Comparison of ENCODE assay signal across 1 cellular context in genomic region chr10:52955337-52955736, GRCh38.
TF ChIP-seq lines count a peak whose summit lies in the region.

No MANE protein-coding gene starts in this region.

TF ChIP-seq in H1, 55 proteins besides CTCF, POLR2A, EP300 and RAD21:
- TF ChIP-seq RFX5 (IDR thresholded peaks at IDR 0.05; ENCODE audit: borderline replicate concordance, low read depth, low read length) (no peak), RXRA (IDR thresholded peaks at IDR 0.05; ENCODE audit: insufficient read depth, low read depth, low read length) (no peak), CBX8 (IDR thresholded peaks at IDR 0.05; ENCODE audit: borderline replicate concordance, low read depth, low read length) (no peak), SIN3A (conservative IDR thresholded peaks at IDR 0.05 in 1 of 2, IDR thresholded peaks at IDR 0.05 in 1 of 2; ENCODE audit: low read depth in 1 of 2, low read length in 2 of 2) (no peak), CHD7 (IDR thresholded peaks at IDR 0.05; ENCODE audit: insufficient replicate concordance, low read length) (no peak), ATF3 (IDR thresholded peaks at IDR 0.05; ENCODE audit: insufficient read depth, low read depth, low read length) (no peak), SP2 (IDR thresholded peaks at IDR 0.05; ENCODE audit: low read length) (no peak), ATF2 (IDR thresholded peaks at IDR 0.05; ENCODE audit: low read length) (no peak), E2F6 (IDR thresholded peaks at IDR 0.05) (no peak), CREB1 (IDR thresholded peaks at IDR 0.05) (no peak), CTBP2 (IDR thresholded peaks at IDR 0.05; ENCODE audit: borderline replicate concordance, insufficient read depth, insufficient read length, low read length) (no peak)
